14 cellular contexts compared by ENCODE assay signal in genomic region chr7:11193888-11194287, GRCh38.
DNase-seq lines count a peak whose midpoint lies in the region; ATAC-seq and TF ChIP-seq lines count a peak whose summit lies in the region.
"Had no signal": no experiment of that assay in that cellular context is flagged by ENCODE, and none has a peak within 500 bp of the region (broad histone marks: within the 10 kb centered on the region; RNA-seq: fewer than 3 reads in every experiment).

No MANE protein-coding gene starts in this region.

- H3K36me3 ChIP-seq in Loucy (ENCODE audit: insufficient read depth, low read length) (no peaks in the 10 kb centered on the region), iPS-18a (ENCODE audit: control insufficient read depth, low read depth, low read length) (no peaks in the 10 kb centered on the region), psoas muscle (ENCODE audit: insufficient read depth in 1 of 2, low read depth in 1 of 2) (no peaks in the 10 kb centered on the region), HAP-1 (replicated peaks) (no peaks in the 10 kb centered on the region)
- H3K36me3 ChIP-seq: SJCRH30, uterus had no signal

- H3K9ac ChIP-seq in Loucy (ENCODE audit: low read depth, low read length, poor library complexity, severe bottlenecking) (no peak overlapping the region), iPS-18a (ENCODE audit: low read length) (peak overlapping the region; percentile 61)

- 63 to 83% (median 68%) methylated on average over 2 of the region's 2 CpGs for WGBS in psoas muscle, 3 donors

- ATAC-seq in psoas muscle (no peak), GM21526 (IDR thresholded peaks at IDR 0.05; ENCODE audit: low FRiP score, unreplicated experiment) (no peak), left colon (no peak)

- no peaks in the 10 kb centered on the region for H4K20me1 ChIP-seq in Loucy (ENCODE audit: insufficient read depth, low read length, poor library complexity, severe bottlenecking)

- H3K4me2 ChIP-seq in Loucy (ENCODE audit: low read depth, low read length, poor library complexity, severe bottlenecking): no peak overlapping the region
- H3K4me2 ChIP-seq: A549 had no signal

- H3F3A ChIP-seq in Loucy (ENCODE audit: low read depth): no peaks in the 10 kb centered on the region

- DNase-seq in NCI-H2029 (lab: John Stamatoyannopoulos, UW): peak; percentile 4
- no peak for DNase-seq in NCI-H2029 treated with DMSO at 0.1 percent for 48 hours (lab: John Stamatoyannopoulos, UW)
- DNase-seq in psoas muscle: no peak
- no peak for DNase-seq in HAP-1 (ENCODE audit: low spot score in 2 of 2)
- DNase-seq in left colon: no peak
- DNase-seq: dermis blood vessel endothelial cell; NCI-H82; stimulated activated CD4-positive, alpha-beta T cell treated with anti-CD3 and anti-CD28 coated beads, Interleukin-12 subunit alpha, Interleukin-12 subunit beta, amount 100 ng/mL, for 4 hours; uterus had no signal

- in situ Hi-C loops in HAP-1 (cut with MboI; ENCODE audit: low sequenced_read_pairs): no loop called here

- H3K4me3 ChIP-seq in Loucy (ENCODE audit: low read length, poor library complexity, severe bottlenecking): no peak overlapping the region
- peak overlapping the region; percentile 65 for H3K4me3 ChIP-seq in iPS-18a (ENCODE audit: low read length)
- H3K4me3 ChIP-seq in psoas muscle: peak overlapping the region; percentile 56
- no peak overlapping the region for H3K4me3 ChIP-seq in HAP-1
- H3K4me3 ChIP-seq: A549, SJCRH30 had no signal

- H3K27me3 ChIP-seq in Loucy (ENCODE audit: insufficient read depth, low read length, poor library complexity, severe bottlenecking): no peaks in the 10 kb centered on the region
- H3K27me3 ChIP-seq in iPS-18a (ENCODE audit: control insufficient read depth, insufficient read depth, low read length): peaks cover 8% of the 10 kb centered on the region
- H3K27me3 ChIP-seq in psoas muscle (ENCODE audit: insufficient read depth in 3 of 3, low read length in 2 of 3): no peaks in the 10 kb centered on the region
- no peaks in the 10 kb centered on the region for H3K27me3 ChIP-seq in HAP-1 (ENCODE audit: low read depth)
- H3K27me3 ChIP-seq: SJCRH30, uterus had no signal

- H3K27ac ChIP-seq in iPS-18a (ENCODE audit: low read length): peak overlapping the region; percentile 78
- H3K27ac ChIP-seq in psoas muscle: no peak overlapping the region
- H3K27ac ChIP-seq: A549, SJCRH30, uterus had no signal

- H2AFZ ChIP-seq in Loucy (ENCODE audit: low read length): peak overlapping the region; percentile 36; the same call in 1 of the 2 replicates

- H3K79me2 ChIP-seq in Loucy (ENCODE audit: insufficient read depth, low read length): no peaks in the 10 kb centered on the region

- H3K4me1 ChIP-seq in Loucy (ENCODE audit: insufficient read depth, low read length, poor library complexity, severe bottlenecking) (peaks cover 4% of the 10 kb centered on the region), iPS-18a (ENCODE audit: control insufficient read depth, low read depth, low read length) (peaks cover 48% of the 10 kb centered on the region), psoas muscle (no peaks in the 10 kb centered on the region), HAP-1 (peaks cover 30% of the 10 kb centered on the region)
- H3K4me1 ChIP-seq: SJCRH30, uterus had no signal

- TF ChIP-seq CTCF in Loucy (conservative IDR thresholded peaks at IDR 0.05; ENCODE audit: low read length) (no peak), psoas muscle (IDR thresholded peaks at IDR 0.05) (no peak)

- H3K9me2 ChIP-seq in Loucy (replicated peaks; ENCODE audit: low read depth, low read length): no peaks in the 10 kb centered on the region

- H3K9me3 ChIP-seq in Loucy (ENCODE audit: insufficient read depth, low read depth, low read length): no peaks in the 10 kb centered on the region
- H3K9me3 ChIP-seq in iPS-18a (ENCODE audit: control insufficient read depth, low read depth, low read length): no peaks in the 10 kb centered on the region
- no peaks in the 10 kb centered on the region for H3K9me3 ChIP-seq in psoas muscle
- no peaks in the 10 kb centered on the region for H3K9me3 ChIP-seq in HAP-1
- H3K9me3 ChIP-seq: A549, SJCRH30, uterus had no signal

- intact Hi-C loops in psoas muscle (cut with DNase I): no loop called here
- intact Hi-C loops in left colon (cut with DNase I, micrococcal nuclease): no loop called here

Comparison
In these comparisons a context has a peak if more than half of its experiments do, and no peak if none do; other contexts are left out.
1. H3K4me3 ChIP-seq: peak in iPS-18a (single experiment) and psoas muscle (single experiment); none in Loucy (single experiment) and HAP-1 (single experiment).